In the genomic region with DNA sequence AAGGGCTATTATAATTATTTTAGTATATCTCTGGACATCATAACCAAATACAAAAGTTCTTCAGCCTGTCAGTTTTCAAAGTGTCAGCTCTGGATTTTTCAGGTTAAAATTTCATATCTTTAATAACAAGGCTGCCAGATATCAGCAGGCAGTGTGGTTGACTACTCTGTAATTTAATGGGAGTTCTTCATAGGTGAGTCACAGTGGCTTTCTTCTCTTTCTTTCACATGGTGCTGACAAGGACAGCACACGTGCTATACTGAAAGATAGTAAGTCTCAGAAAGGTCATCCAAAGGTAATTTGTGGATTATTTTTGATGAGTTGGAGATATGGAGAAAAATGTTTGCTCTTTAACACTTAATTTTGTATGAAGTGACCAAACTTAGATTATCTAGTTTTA, we compare ENCODE assay signal across 11 cellular contexts. TPM values are rescaled to one million over a fixed set of nuclear protein-coding genes. Genes with fewer than 3 reads are reported as not detected.
DNase-seq lines count a peak whose midpoint lies in the region; ATAC-seq and TF ChIP-seq lines count a peak whose summit lies in the region.
"Had no signal": no experiment of that assay in that cellular context is flagged by ENCODE, and none has a peak within 500 bp of the region (broad histone marks: within the 10 kb centered on the region; RNA-seq: fewer than 3 reads in every experiment).

No MANE protein-coding gene starts in this region.

- H3K9me3 ChIP-seq in HUES48 (ENCODE audit: control insufficient read depth, insufficient read depth, low read length) (no peaks in the 10 kb centered on the region), body of pancreas (no peaks in the 10 kb centered on the region)
- H3K9me3 ChIP-seq: stomach had no signal

- H3K27me3 ChIP-seq in HUES48 (ENCODE audit: control insufficient read depth, insufficient read depth, low read length) = no peaks in the 10 kb centered on the region
- H3K27me3 ChIP-seq in body of pancreas = no peaks in the 10 kb centered on the region
- H3K27me3 ChIP-seq: stomach had no signal

- H3K9ac ChIP-seq in HUES48 (ENCODE audit: low read depth, low read length) = no peak overlapping the region

- intact Hi-C loops in body of pancreas (cut with DNase I) = no loop called here

- DNase-seq in NCI-H2107 treated with DMSO at 0.1 percent for 48 hours (lab: John Stamatoyannopoulos, UW; ENCODE audit: unreplicated experiment) (peak; percentile 43), NCI-H2107 (lab: John Stamatoyannopoulos, UW) (no peak), body of pancreas (no peak), retinal pigment epithelial cell (ENCODE audit: low read depth) (peak; percentile 66), C1 segment of cervical spinal cord (lab: John Stamatoyannopoulos, UW) (no peak), NCI-H1092 treated with DMSO at 0.1 percent for 48 hours (lab: John Stamatoyannopoulos, UW) (no peak)
- DNase-seq: activated T-cell treated with anti-CD3 and anti-CD28 coated beads, Interleukin-2, amount 50 U/mL, for 1 hour; right cardiac atrium; stomach had no signal

- H3K36me3 ChIP-seq in HUES48 (ENCODE audit: control insufficient read depth, insufficient read depth, low read length) (no peaks in the 10 kb centered on the region), body of pancreas (replicated peaks in 1 of 2; ENCODE audit: insufficient read depth in 1 of 2, low read depth in 2 of 2) (no peaks in the 10 kb centered on the region)
- H3K36me3 ChIP-seq: stomach had no signal

- H3K27ac ChIP-seq in HUES48 (ENCODE audit: low read depth, low read length) = peak overlapping the region; percentile 48
- H3K27ac ChIP-seq in body of pancreas = peak overlapping the region in 1 of 4 donors; percentile 19
- H3K27ac ChIP-seq: stomach had no signal

- ATAC-seq in body of pancreas (peak; percentile 37), HG02571 (IDR thresholded peaks at IDR 0.05; ENCODE audit: unreplicated experiment) (no peak)

- H3K4me3 ChIP-seq in HUES48 (ENCODE audit: low read depth, low read length) = no peak overlapping the region
- no peak overlapping the region for H3K4me3 ChIP-seq in body of pancreas
- H3K4me3 ChIP-seq in retinal pigment epithelial cell (ENCODE audit: low read length) = no peak overlapping the region
- H3K4me3 ChIP-seq: stomach had no signal

- H3K4me1 ChIP-seq in HUES48 (ENCODE audit: control insufficient read depth, insufficient read depth, low read length) = peaks cover 48% of the 10 kb centered on the region
- H3K4me1 ChIP-seq in body of pancreas = peaks cover 36% of the 10 kb centered on the region

- TF ChIP-seq POLR2A in body of pancreas (IDR thresholded peaks at IDR 0.05) = no peak

- whole genome bisulfite sequencing in body of pancreas, 2 donors = 22 to 26% methylated on average over 1 of the region's 1 CpG

- TF ChIP-seq CTCF in body of pancreas (IDR thresholded peaks at IDR 0.05) (no peak), retinal pigment epithelial cell (conservative IDR thresholded peaks at IDR 0.05; ENCODE audit: low read depth, low read length) (no peak)

RNA-seq across cellular contexts. Expression of gene GALNT7, which starts 43.2 kb away (rescaled TPM):
- total RNA-seq in body of pancreas = 10 to 100 TPM; 20.4 to 32.4 TPM

Comparison
In these comparisons a context has a peak if more than half of its experiments do, and no peak if none do; other contexts are left out.
1. DNase-seq: peak in NCI-H2107 treated with DMSO at 0.1 percent for 48 hours (single experiment) and retinal pigment epithelial cell (single experiment); none in NCI-H2107 (single experiment), body of pancreas (0 of 4), C1 segment of cervical spinal cord (0 of 14) and NCI-H1092 treated with DMSO at 0.1 percent for 48 hours (single experiment).